In the genomic region with DNA sequence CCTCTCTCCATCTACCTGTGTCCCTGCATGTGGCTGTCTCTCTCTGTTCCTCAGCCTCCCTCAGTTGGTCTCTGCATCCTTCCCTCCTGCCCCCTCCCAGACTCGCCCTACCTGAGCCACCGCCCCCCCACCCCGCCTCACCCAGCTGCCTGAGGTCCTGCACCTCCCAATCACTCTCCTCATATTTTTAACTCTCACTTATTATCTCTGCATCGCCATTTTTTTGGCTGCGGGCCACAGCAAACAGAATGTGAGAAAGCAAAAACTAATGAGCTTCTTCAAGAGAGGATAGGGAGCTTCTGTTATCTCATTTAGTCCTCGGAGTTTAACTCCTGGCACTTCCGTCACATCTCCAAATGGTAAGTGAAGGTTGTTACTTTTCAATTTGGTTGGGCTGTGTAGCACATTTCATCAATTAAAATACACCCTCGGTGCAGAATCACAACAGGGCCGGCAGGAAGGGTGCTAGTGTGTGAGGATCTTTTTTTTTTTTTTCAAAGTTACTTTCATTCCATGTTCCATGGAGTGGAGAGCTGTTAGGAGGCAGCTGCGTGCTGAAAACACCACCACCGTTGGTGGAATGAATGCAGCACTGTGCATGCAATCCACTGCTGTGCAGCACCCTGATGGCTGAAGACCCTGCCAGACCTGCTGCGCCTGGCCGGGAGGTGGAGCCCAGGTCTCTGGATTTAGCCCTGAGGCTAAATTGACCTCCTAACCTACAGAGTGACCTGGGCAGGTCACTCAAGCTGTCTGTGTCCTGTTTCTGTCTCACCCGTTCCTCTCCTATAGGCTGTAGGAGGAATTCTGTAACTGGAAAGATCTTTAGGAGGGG, we compare ENCODE assay signal across 13 cellular contexts.
A peak's percentile ranks its signal among the peaks of the same experiment; 100 is the strongest.
DNase-seq lines count a peak whose midpoint lies in the region; ATAC-seq and TF ChIP-seq lines count a peak whose summit lies in the region.
"Had no signal": no experiment of that assay in that cellular context is flagged by ENCODE, and none has a peak within 500 bp of the region (broad histone marks: within the 10 kb centered on the region; RNA-seq: fewer than 3 reads in every experiment).

No MANE protein-coding gene starts in this region.

- peak; percentile 41 for DNase-seq in DMS53 (lab: John Stamatoyannopoulos, UW)
- no peak for DNase-seq in DMS53 treated with DMSO at 0.1 percent for 48 hours (lab: John Stamatoyannopoulos, UW; ENCODE audit: unreplicated experiment)
- peak; percentile 86 for DNase-seq in NCI-H69 (lab: John Stamatoyannopoulos, UW)
- peak; percentile 21 to 26 for DNase-seq in erythroblast (lab: John Stamatoyannopoulos, UW)
- no peak for DNase-seq in sciatic nerve (ENCODE audit: low spot score)
- DNase-seq in NCI-H82 treated with DMSO at 0.1 percent for 48 hours (lab: John Stamatoyannopoulos, UW; ENCODE audit: unreplicated experiment), result no peak
- DNase-seq in SKM-1 (lab: John Stamatoyannopoulos, UW; ENCODE audit: unreplicated experiment), result no peak
- no peak for DNase-seq in stimulated activated naive CD4-positive, alpha-beta T cell treated with Interleukin-2 at 50 U/mL for 16 hours (lab: John Stamatoyannopoulos, UW)
- DNase-seq: 8988T; activated CD8-positive, alpha-beta T cell treated with anti-CD3 and anti-CD28 coated beads, Interleukin-2, amount 10 ng/mL, durations not matched to agents 7 days and 5 days; CD4-positive, alpha-beta T cell; GF-D8; naive thymus-derived CD8-positive, alpha-beta T cell had no signal

- intact Hi-C loops in sciatic nerve (cut with DNase I), result no loop called here

- ATAC-seq in sciatic nerve, result peak; percentile 18
- ATAC-seq: activated CD8-positive, alpha-beta T cell treated with anti-CD3 and anti-CD28 coated beads, Interleukin-2, amount 10 ng/mL, durations not matched to agents 7 days and 5 days; naive thymus-derived CD8-positive, alpha-beta T cell had no signal

- no peak for TF ChIP-seq POLR2A in erythroblast (IDR thresholded peaks at IDR 0.05; ENCODE audit: low read length)

Comparison
In these comparisons a context has a peak if more than half of its experiments do, and no peak if none do; other contexts are left out.
1. DNase-seq: peak in DMS53 (single experiment), NCI-H69 (single experiment) and erythroblast (2 of 2); none in DMS53 treated with DMSO at 0.1 percent for 48 hours (single experiment), sciatic nerve (single experiment), NCI-H82 treated with DMSO at 0.1 percent for 48 hours (single experiment), SKM-1 (single experiment) and stimulated activated naive CD4-positive, alpha-beta T cell treated with Interleukin-2 at 50 U/mL for 16 hours (single experiment).